ENCODE assay signal across 1 cellular context in genomic region chr14:24114536-24115450, GRCh38.
TF ChIP-seq lines count a peak whose summit lies in the region.

Gene DCAF11 (plus strand): TSS chr14:24114777. CDS start chr14:24115595, 818 bp downstream.
Gene NRL (minus strand): TSS chr14:24114949. CDS start chr14:24082848, 32,101 bp downstream.

TF ChIP-seq in HepG2, 621 proteins besides CTCF, POLR2A, EP300 and RAD21 (continued from another document and continues in another):
- TF ChIP-seq ZNF720 (CRISPR knock-in tag; IDR thresholded peaks at IDR 0.05) (peak; percentile 93; the same call in 1 of the 2 replicates), MED1 (CRISPR knock-in tag; IDR thresholded peaks at IDR 0.05) (peak; percentile 90), MTA1 (CRISPR knock-in tag; IDR thresholded peaks at IDR 0.05; ENCODE audit: borderline replicate concordance) (peak; percentile 98; the same call in 1 of the 2 replicates), ZNF224 (CRISPR knock-in tag; IDR thresholded peaks at IDR 0.05) (peak; percentile 94; the same call in 1 of the 2 replicates), ELF3 (CRISPR knock-in tag; IDR thresholded peaks at IDR 0.05) (peak; percentile 93), ZNF777 (CRISPR knock-in tag; IDR thresholded peaks at IDR 0.05) (peak; percentile 72; the same call in 1 of the 2 replicates), GPBP1L1 (CRISPR knock-in tag; IDR thresholded peaks at IDR 0.05) (no peak), ZSCAN29 (CRISPR knock-in tag; conservative IDR thresholded peaks at IDR 0.05) (0 out of 2 replicates have a peak, but pooled peaks have one; percentile 40), ZNF788 (CRISPR knock-in tag; IDR thresholded peaks at IDR 0.05; ENCODE audit: borderline replicate concordance) (peak; percentile 88; the same call in 1 of the 2 replicates), ZBTB1 (CRISPR knock-in tag; IDR thresholded peaks at IDR 0.05; ENCODE audit: borderline replicate concordance) (peak; percentile 96), ZSCAN21 (CRISPR knock-in tag; IDR thresholded peaks at IDR 0.05; ENCODE audit: borderline replicate concordance) (peak; percentile 91; the same call in 1 of the 2 replicates), IKZF1 (IDR thresholded peaks at IDR 0.05) (no peak), SNAPC5 (CRISPR knock-in tag; IDR thresholded peaks at IDR 0.05; ENCODE audit: borderline replicate concordance) (peak; percentile 82; the same call in 1 of the 2 replicates), BCL3 (CRISPR knock-in tag; IDR thresholded peaks at IDR 0.05) (peak; percentile 98), GMEB1 (CRISPR knock-in tag; IDR thresholded peaks at IDR 0.05; ENCODE audit: borderline replicate concordance) (peak; percentile 95), ZNF841 (CRISPR knock-in tag; IDR thresholded peaks at IDR 0.05; ENCODE audit: borderline replicate concordance) (no peak), BCL6 (CRISPR knock-in tag; IDR thresholded peaks at IDR 0.05) (peak; percentile 77), ZNF232 (CRISPR knock-in tag; IDR thresholded peaks at IDR 0.05; ENCODE audit: borderline replicate concordance) (peak; percentile 91), ZBTB43 (CRISPR knock-in tag; conservative IDR thresholded peaks at IDR 0.05) (no peak; the same call in none of the 2 replicates), GATAD1 (CRISPR knock-in tag; IDR thresholded peaks at IDR 0.05) (peak; percentile 91), AFF4 (CRISPR knock-in tag; IDR thresholded peaks at IDR 0.05) (0 out of 2 replicates have a peak, but pooled peaks have one; percentile 20), CERS6 (CRISPR knock-in tag; IDR thresholded peaks at IDR 0.05) (peak; percentile 82; the same call in 1 of the 2 replicates), ZNF619 (CRISPR knock-in tag; IDR thresholded peaks at IDR 0.05) (peak; percentile 97; the same call in 1 of the 2 replicates), CHD2 (IDR thresholded peaks at IDR 0.05; ENCODE audit: low read depth, low read length) (peak; percentile 99), SRSF4 (IDR thresholded peaks at IDR 0.05; ENCODE audit: low read depth, low read length, poor library complexity, severe bottlenecking) (no peak), YEATS4 (CRISPR knock-in tag; IDR thresholded peaks at IDR 0.05; ENCODE audit: borderline replicate concordance) (peak; percentile 98), POLR2G (IDR thresholded peaks at IDR 0.05; ENCODE audit: low read depth, low read length) (peak; percentile 53), PCBP2 (optimal IDR thresholded peaks at IDR 0.05; ENCODE audit: low read depth, low read length, poor library complexity, severe bottlenecking) (no peak), JUN (CRISPR knock-in tag; IDR thresholded peaks at IDR 0.05) (peak; percentile 94), SKIL (CRISPR knock-in tag; IDR thresholded peaks at IDR 0.05; ENCODE audit: borderline replicate concordance) (no peak), PCBP1 (IDR thresholded peaks at IDR 0.05; ENCODE audit: borderline replicate concordance, low read depth, low read length) (peak; percentile 93), CENPBD1 (CRISPR knock-in tag; IDR thresholded peaks at IDR 0.05; ENCODE audit: borderline replicate concordance, low read depth) (no peak), ZNF780A (CRISPR knock-in tag; IDR thresholded peaks at IDR 0.05) (no peak)
- TF ChIP-seq, protein P1, sequence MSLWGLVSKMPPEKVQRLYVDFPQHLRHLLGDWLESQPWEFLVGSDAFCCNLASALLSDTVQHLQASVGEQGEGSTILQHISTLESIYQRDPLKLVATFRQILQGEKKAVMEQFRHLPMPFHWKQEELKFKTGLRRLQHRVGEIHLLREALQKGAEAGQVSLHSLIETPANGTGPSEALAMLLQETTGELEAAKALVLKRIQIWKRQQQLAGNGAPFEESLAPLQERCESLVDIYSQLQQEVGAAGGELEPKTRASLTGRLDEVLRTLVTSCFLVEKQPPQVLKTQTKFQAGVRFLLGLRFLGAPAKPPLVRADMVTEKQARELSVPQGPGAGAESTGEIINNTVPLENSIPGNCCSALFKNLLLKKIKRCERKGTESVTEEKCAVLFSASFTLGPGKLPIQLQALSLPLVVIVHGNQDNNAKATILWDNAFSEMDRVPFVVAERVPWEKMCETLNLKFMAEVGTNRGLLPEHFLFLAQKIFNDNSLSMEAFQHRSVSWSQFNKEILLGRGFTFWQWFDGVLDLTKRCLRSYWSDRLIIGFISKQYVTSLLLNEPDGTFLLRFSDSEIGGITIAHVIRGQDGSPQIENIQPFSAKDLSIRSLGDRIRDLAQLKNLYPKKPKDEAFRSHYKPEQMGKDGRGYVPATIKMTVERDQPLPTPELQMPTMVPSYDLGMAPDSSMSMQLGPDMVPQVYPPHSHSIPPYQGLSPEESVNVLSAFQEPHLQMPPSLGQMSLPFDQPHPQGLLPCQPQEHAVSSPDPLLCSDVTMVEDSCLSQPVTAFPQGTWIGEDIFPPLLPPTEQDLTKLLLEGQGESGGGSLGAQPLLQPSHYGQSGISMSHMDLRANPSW (CRISPR knock-in tag; IDR thresholded peaks at IDR 0.05; ENCODE audit: borderline replicate concordance), result no peak; the same call in 1 of the 2 replicates
- TF ChIP-seq, protein P2, sequence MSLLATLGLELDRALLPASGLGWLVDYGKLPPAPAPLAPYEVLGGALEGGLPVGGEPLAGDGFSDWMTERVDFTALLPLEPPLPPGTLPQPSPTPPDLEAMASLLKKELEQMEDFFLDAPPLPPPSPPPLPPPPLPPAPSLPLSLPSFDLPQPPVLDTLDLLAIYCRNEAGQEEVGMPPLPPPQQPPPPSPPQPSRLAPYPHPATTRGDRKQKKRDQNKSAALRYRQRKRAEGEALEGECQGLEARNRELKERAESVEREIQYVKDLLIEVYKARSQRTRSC (CRISPR knock-in tag; IDR thresholded peaks at IDR 0.05; ENCODE audit: low read depth), result 0 out of 2 replicates have a peak, but pooled peaks have one; percentile 28
- TF ChIP-seq, protein P3, sequence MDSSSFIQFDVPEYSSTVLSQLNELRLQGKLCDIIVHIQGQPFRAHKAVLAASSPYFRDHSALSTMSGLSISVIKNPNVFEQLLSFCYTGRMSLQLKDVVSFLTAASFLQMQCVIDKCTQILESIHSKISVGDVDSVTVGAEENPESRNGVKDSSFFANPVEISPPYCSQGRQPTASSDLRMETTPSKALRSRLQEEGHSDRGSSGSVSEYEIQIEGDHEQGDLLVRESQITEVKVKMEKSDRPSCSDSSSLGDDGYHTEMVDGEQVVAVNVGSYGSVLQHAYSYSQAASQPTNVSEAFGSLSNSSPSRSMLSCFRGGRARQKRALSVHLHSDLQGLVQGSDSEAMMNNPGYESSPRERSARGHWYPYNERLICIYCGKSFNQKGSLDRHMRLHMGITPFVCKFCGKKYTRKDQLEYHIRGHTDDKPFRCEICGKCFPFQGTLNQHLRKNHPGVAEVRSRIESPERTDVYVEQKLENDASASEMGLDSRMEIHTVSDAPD (CRISPR knock-in tag; IDR thresholded peaks at IDR 0.05), result peak; percentile 78; the same call in 1 of the 2 replicates
- TF ChIP-seq, protein P4, sequence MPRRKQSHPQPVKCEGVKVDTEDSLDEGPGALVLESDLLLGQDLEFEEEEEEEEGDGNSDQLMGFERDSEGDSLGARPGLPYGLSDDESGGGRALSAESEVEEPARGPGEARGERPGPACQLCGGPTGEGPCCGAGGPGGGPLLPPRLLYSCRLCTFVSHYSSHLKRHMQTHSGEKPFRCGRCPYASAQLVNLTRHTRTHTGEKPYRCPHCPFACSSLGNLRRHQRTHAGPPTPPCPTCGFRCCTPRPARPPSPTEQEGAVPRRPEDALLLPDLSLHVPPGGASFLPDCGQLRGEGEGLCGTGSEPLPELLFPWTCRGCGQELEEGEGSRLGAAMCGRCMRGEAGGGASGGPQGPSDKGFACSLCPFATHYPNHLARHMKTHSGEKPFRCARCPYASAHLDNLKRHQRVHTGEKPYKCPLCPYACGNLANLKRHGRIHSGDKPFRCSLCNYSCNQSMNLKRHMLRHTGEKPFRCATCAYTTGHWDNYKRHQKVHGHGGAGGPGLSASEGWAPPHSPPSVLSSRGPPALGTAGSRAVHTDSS (CRISPR knock-in tag; conservative IDR thresholded peaks at IDR 0.05), result 0 out of 2 replicates have a peak, but pooled peaks have one; percentile 61
